ENCODE assay signal across 1 cellular context in the genomic region with DNA sequence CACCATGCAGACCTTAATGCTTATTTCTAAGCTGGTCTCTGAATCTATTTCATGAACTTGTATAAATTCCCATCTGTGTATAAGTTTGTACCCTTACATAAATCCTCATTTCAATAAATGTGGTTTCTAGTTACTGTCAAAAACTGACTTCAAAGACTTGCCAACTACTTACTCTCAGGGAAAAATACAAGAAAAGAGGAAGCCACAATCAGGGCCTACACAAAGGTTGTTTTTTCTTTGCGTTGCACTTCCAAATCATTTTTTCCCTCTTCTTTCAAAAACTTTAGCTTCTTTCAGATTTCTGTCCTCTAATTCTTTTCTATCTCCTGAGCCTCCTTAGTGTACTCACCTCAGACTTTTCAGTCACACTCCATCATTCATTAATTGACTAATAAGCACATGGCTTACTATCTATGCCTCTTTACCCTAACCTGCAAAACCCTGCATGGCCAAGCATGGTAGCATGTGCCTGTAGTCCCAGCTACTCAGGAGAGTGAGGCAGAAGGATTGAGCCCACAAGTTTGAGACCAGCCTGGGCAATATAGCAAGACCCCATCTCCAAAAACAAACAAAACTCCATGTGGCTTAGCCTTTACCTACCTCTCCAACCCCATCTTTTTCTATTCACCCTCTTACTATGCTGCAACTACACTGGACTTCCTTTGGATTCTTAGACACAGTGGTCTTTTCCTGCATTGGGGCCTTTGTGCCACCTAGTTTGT.
TF ChIP-seq lines count a peak whose summit lies in the region.

No MANE protein-coding gene starts in this region.

TF ChIP-seq in HepG2, 621 proteins besides CTCF, POLR2A, EP300 and RAD21:
- no peak for TF ChIP-seq IRX3 (CRISPR knock-in tag; IDR thresholded peaks at IDR 0.05; ENCODE audit: borderline replicate concordance, low read depth)
- TF ChIP-seq ZNF121 (CRISPR knock-in tag; IDR thresholded peaks at IDR 0.05) = peak; percentile 72; the same call in 1 of the 2 replicates
